16 cellular contexts compared by ENCODE assay signal in genomic region chr20:17608701-17609497, GRCh38. TPM values are rescaled to one million over a fixed set of nuclear protein-coding genes. Genes with fewer than 3 reads are reported as not detected.
DNase-seq lines count a peak whose midpoint lies in the region; ATAC-seq and TF ChIP-seq lines count a peak whose summit lies in the region.
"Had no signal": no experiment of that assay in that cellular context is flagged by ENCODE, and none has a peak within 500 bp of the region (broad histone marks: within the 10 kb centered on the region; RNA-seq: fewer than 3 reads in every experiment).

No MANE protein-coding gene starts in this region.

- WGBS in endodermal cell (ENCODE audit: insufficient coverage in 1 of 2, insufficient read length in 1 of 2), 2 experiments, result 86 to 94% methylated on average over 1 to 3 of the region's 3 CpGs

- H3K4me3 ChIP-seq in endodermal cell (ENCODE audit: low read length), result no peak overlapping the region
- H3K4me3 ChIP-seq: heart left ventricle, mucosa of descending colon, prostate gland, testis had no signal

- DNase-seq in T-helper 2 cell treated with Interferon-gamma antibody and Interleukin-4, amounts not matched to agents 5 μg/mL and 100 μg/mL, for 36 hours (ENCODE audit: low spot score), result no peak
- DNase-seq in T-helper 2 cell, result no peak
- DNase-seq in T-helper 17 cell, result no peak
- DNase-seq in endodermal cell, result peak; percentile 43
- no peak for DNase-seq in stimulated activated effector memory CD8-positive, alpha-beta T cell treated with anti-CD3 and anti-CD28 coated beads, Interleukin-12 subunit alpha, Interleukin-12 subunit beta, amount 100 ng/mL, for 72 hours (ENCODE audit: low spot score in 2 of 2)
- no peak for DNase-seq in EL
- DNase-seq: activated naive CD4-positive, alpha-beta T cell treated with Interleukin-2 at 50 U/mL for 16 hours; GF-D8; heart left ventricle; mucosa of descending colon; NCI-H82; stimulated activated CD4-positive, alpha-beta T cell treated with anti-CD3 and anti-CD28 coated beads, Interleukin-15, amount 100 ng/mL, for 24 hours; testis had no signal

- H3K9me3 Mint-ChIP-seq in T-helper 2 cell treated with Interferon-gamma antibody and Interleukin-4, amounts not matched to agents 5 μg/mL and 100 μg/mL, for 36 hours, result no peaks in the 10 kb centered on the region
- H3K9me3 Mint-ChIP-seq in endodermal cell, result no peaks in the 10 kb centered on the region
- H3K9me3 Mint-ChIP-seq in stimulated activated effector memory CD8-positive, alpha-beta T cell treated with anti-CD3 and anti-CD28 coated beads, Interleukin-12 subunit alpha, Interleukin-12 subunit beta, amount 100 ng/mL, for 72 hours, result no peaks in the 10 kb centered on the region

- H3K27me3 Mint-ChIP-seq in T-helper 2 cell treated with Interferon-gamma antibody and Interleukin-4, amounts not matched to agents 5 μg/mL and 100 μg/mL, for 36 hours (ENCODE audit: low read depth), result no peaks in the 10 kb centered on the region
- H3K27me3 Mint-ChIP-seq in T-helper 17 cell, result no peaks in the 10 kb centered on the region
- no peaks in the 10 kb centered on the region for H3K27me3 Mint-ChIP-seq in endodermal cell (ENCODE audit: insufficient read depth)

- peak overlapping the region; percentile 5 for H3K4me3 Mint-ChIP-seq in T-helper 2 cell treated with Interferon-gamma antibody and Interleukin-4, amounts not matched to agents 5 μg/mL and 100 μg/mL, for 36 hours
- H3K4me3 Mint-ChIP-seq in T-helper 17 cell, result no peak overlapping the region
- H3K4me3 Mint-ChIP-seq in endodermal cell, result no peak overlapping the region
- no peak overlapping the region for H3K4me3 Mint-ChIP-seq in stimulated activated effector memory CD8-positive, alpha-beta T cell treated with anti-CD3 and anti-CD28 coated beads, Interleukin-12 subunit alpha, Interleukin-12 subunit beta, amount 100 ng/mL, for 72 hours

- H3K27ac Mint-ChIP-seq in T-helper 2 cell treated with Interferon-gamma antibody and Interleukin-4, amounts not matched to agents 5 μg/mL and 100 μg/mL, for 36 hours, result peak overlapping the region; percentile 74
- H3K27ac Mint-ChIP-seq in T-helper 17 cell (peak overlapping the region; percentile 91), endodermal cell (peak overlapping the region; percentile 45)
- peak overlapping the region; percentile 97 for H3K27ac Mint-ChIP-seq in stimulated activated effector memory CD8-positive, alpha-beta T cell treated with anti-CD3 and anti-CD28 coated beads, Interleukin-12 subunit alpha, Interleukin-12 subunit beta, amount 100 ng/mL, for 72 hours

- H3K4me1 ChIP-seq in endodermal cell (ENCODE audit: control insufficient read depth, insufficient read depth, low read length), result no peaks in the 10 kb centered on the region

- no peak for TF ChIP-seq CTCF in endodermal cell (conservative IDR thresholded peaks at IDR 0.05)

- H3K27me3 ChIP-seq in endodermal cell (ENCODE audit: control insufficient read depth, insufficient read depth, low read length, poor library complexity, severe bottlenecking), result no peaks in the 10 kb centered on the region
- H3K27me3 ChIP-seq: heart left ventricle, testis had no signal

- H3K36me3 Mint-ChIP-seq in T-helper 2 cell treated with Interferon-gamma antibody and Interleukin-4, amounts not matched to agents 5 μg/mL and 100 μg/mL, for 36 hours (ENCODE audit: low read depth), result peaks cover 24% of the 10 kb centered on the region
- no peaks in the 10 kb centered on the region for H3K36me3 Mint-ChIP-seq in T-helper 17 cell (ENCODE audit: low read depth)
- H3K36me3 Mint-ChIP-seq in endodermal cell (ENCODE audit: low read depth), result peaks cover 29% of the 10 kb centered on the region
- peaks cover 26% of the 10 kb centered on the region for H3K36me3 Mint-ChIP-seq in stimulated activated effector memory CD8-positive, alpha-beta T cell treated with anti-CD3 and anti-CD28 coated beads, Interleukin-12 subunit alpha, Interleukin-12 subunit beta, amount 100 ng/mL, for 72 hours

- ATAC-seq in T-helper 17 cell, result no peak
- ATAC-seq in stimulated activated effector memory CD8-positive, alpha-beta T cell treated with anti-CD3 and anti-CD28 coated beads, Interleukin-12 subunit alpha, Interleukin-12 subunit beta, amount 100 ng/mL, for 72 hours, result no peak
- no peak for ATAC-seq in GM21423 (IDR thresholded peaks at IDR 0.05; ENCODE audit: unreplicated experiment)
- no peak for ATAC-seq in HG02642 (IDR thresholded peaks at IDR 0.05; ENCODE audit: poor library complexity, unreplicated experiment)
- ATAC-seq: heart left ventricle, mucosa of descending colon had no signal

- no peak overlapping the region for H3K27ac ChIP-seq in endodermal cell (ENCODE audit: low read depth, low read length)
- H3K27ac ChIP-seq: prostate gland, testis had no signal

- H3K36me3 ChIP-seq in endodermal cell (ENCODE audit: control insufficient read depth, insufficient read depth, low read length), result peaks cover 46% of the 10 kb centered on the region

- H3K4me1 Mint-ChIP-seq in T-helper 2 cell treated with Interferon-gamma antibody and Interleukin-4, amounts not matched to agents 5 μg/mL and 100 μg/mL, for 36 hours (ENCODE audit: low read depth), result peaks cover 23% of the 10 kb centered on the region
- H3K4me1 Mint-ChIP-seq in T-helper 17 cell (peaks cover 27% of the 10 kb centered on the region), endodermal cell (peaks cover 3% of the 10 kb centered on the region)
- peaks cover 38% of the 10 kb centered on the region for H3K4me1 Mint-ChIP-seq in stimulated activated effector memory CD8-positive, alpha-beta T cell treated with anti-CD3 and anti-CD28 coated beads, Interleukin-12 subunit alpha, Interleukin-12 subunit beta, amount 100 ng/mL, for 72 hours

- no peak overlapping the region for H3K9ac ChIP-seq in endodermal cell (ENCODE audit: extremely low read depth, low read length, poor library complexity, severe bottlenecking)

- no peaks in the 10 kb centered on the region for H3K9me3 ChIP-seq in T-helper 17 cell (ENCODE audit: control insufficient read depth, low read length, poor library complexity, severe bottlenecking)
- H3K9me3 ChIP-seq in endodermal cell (ENCODE audit: control insufficient read depth, low read length), result no peaks in the 10 kb centered on the region
- H3K9me3 ChIP-seq: heart left ventricle, mucosa of descending colon, prostate gland, testis had no signal

RNA-seq across cellular contexts. Expression of gene DSTN, which starts 39.0 kb away (rescaled TPM):
- total RNA-seq in T-helper 17 cell (10 to 100 TPM; 41.4 to 46.5 TPM), endodermal cell (100 to 1,000 TPM; 196 to 204 TPM)
- 192 TPM for polyA plus RNA-seq in endodermal cell (2013, experiment 1 of 2)
- 208 TPM for polyA plus RNA-seq in endodermal cell (2013, experiment 2 of 2)

Comparison
In these comparisons a context has a peak if more than half of its experiments do, and no peak if none do; other contexts are left out.
1. H3K27ac Mint-ChIP-seq: peak in every context shown above with its lines; median percentile 97 in stimulated activated effector memory CD8-positive, alpha-beta T cell treated with anti-CD3 and anti-CD28 coated beads, Interleukin-12 subunit alpha, Interleukin-12 subunit beta, amount 100 ng/mL, for 72 hours; 91 in T-helper 17 cell; 74 in T-helper 2 cell treated with Interferon-gamma antibody and Interleukin-4, amounts not matched to agents 5 μg/mL and 100 μg/mL, for 36 hours; 45 in endodermal cell.
2. RNA of gene DSTN, which starts 39.0 kb away (total RNA-seq): 196 to 204 TPM in endodermal cell; 41.4 to 46.5 TPM in T-helper 17 cell; every median in the first group is over 4 times any median in the second.